10 cellular contexts compared by ENCODE assay signal in genomic region chr14:57865450-57866198, GRCh38. TPM values are rescaled to one million over a fixed set of nuclear protein-coding genes. Genes with fewer than 3 reads are reported as not detected.
A peak's percentile ranks its signal among the peaks of the same experiment; 100 is the strongest.
DNase-seq lines count a peak whose midpoint lies in the region; ATAC-seq and TF ChIP-seq lines count a peak whose summit lies in the region.
"Had no signal": no experiment of that assay in that cellular context is flagged by ENCODE, and none has a peak within 500 bp of the region (broad histone marks: within the 10 kb centered on the region; RNA-seq: fewer than 3 reads in every experiment).

TSS of gene SLC35F4 (minus strand) at chr14:57866092.

- ATAC-seq in upper lobe of right lung (peak; percentile 61), HG03095 (IDR thresholded peaks at IDR 0.05; ENCODE audit: unreplicated experiment) (no peak), GM19452 (IDR thresholded peaks at IDR 0.05; ENCODE audit: unreplicated experiment) (no peak)
- ATAC-seq: naive thymus-derived CD4-positive, alpha-beta T cell had no signal

- peaks cover 26% of the 10 kb centered on the region for H3K27me3 Mint-ChIP-seq in activated naive CD4-positive, alpha-beta T cell treated with anti-CD3 and anti-CD28 coated beads for 36 hours (ENCODE audit: low read depth)

- intact Hi-C loops in activated naive CD4-positive, alpha-beta T cell treated with anti-CD3 and anti-CD28 coated beads for 36 hours (cut with micrococcal nuclease) = no loop called here
- intact Hi-C loops in upper lobe of right lung (cut with DNase I) = no loop called here

- H3K4me3 ChIP-seq in astrocyte of the cerebellum (ENCODE audit: low read depth, low read length) (peak within 1 kb of the TSS; percentile 36), upper lobe of right lung (no peak within 1 kb of the TSS)

- TF ChIP-seq CTCF in astrocyte of the cerebellum (IDR thresholded peaks at IDR 0.05; ENCODE audit: low read depth, low read length, missing control alignments) (no peak), upper lobe of right lung (IDR thresholded peaks at IDR 0.05) (no peak)

- H3K36me3 Mint-ChIP-seq in activated naive CD4-positive, alpha-beta T cell treated with anti-CD3 and anti-CD28 coated beads for 36 hours (ENCODE audit: low read depth) = no peaks in the 10 kb centered on the region
- H3K36me3 Mint-ChIP-seq: CD4-positive, alpha-beta memory T cell; naive thymus-derived CD4-positive, alpha-beta T cell had no signal

- no peaks in the 10 kb centered on the region for H3K36me3 ChIP-seq in upper lobe of right lung

- H3K9me3 Mint-ChIP-seq in activated naive CD4-positive, alpha-beta T cell treated with anti-CD3 and anti-CD28 coated beads for 36 hours = no peaks in the 10 kb centered on the region

- no peaks in the 10 kb centered on the region for H3K4me1 ChIP-seq in upper lobe of right lung

- no peak within 1 kb of the TSS for H3K4me3 Mint-ChIP-seq in activated naive CD4-positive, alpha-beta T cell treated with anti-CD3 and anti-CD28 coated beads for 36 hours
- H3K4me3 Mint-ChIP-seq: CD4-positive, alpha-beta memory T cell; naive thymus-derived CD4-positive, alpha-beta T cell had no signal

- peak; percentile 12 for DNase-seq in activated naive CD4-positive, alpha-beta T cell treated with anti-CD3 and anti-CD28 coated beads for 36 hours
- DNase-seq in activated naive CD4-positive, alpha-beta T cell treated with anti-CD3 and anti-CD28 coated beads, Interleukin-2, amount 50 U/mL, for 16 hours = no peak
- DNase-seq in astrocyte of the cerebellum (ENCODE audit: low read depth) (no peak), islet precursor cell (peak; percentile 86), upper lobe of right lung (peak; percentile 64)
- no peak for DNase-seq in activated CD4-positive, alpha-beta T cell treated with anti-CD3 and anti-CD28 coated beads, Interleukin-2, amount 50 U/mL, for 1 hour
- DNase-seq: CD4-positive, alpha-beta memory T cell had no signal

- H3K27ac ChIP-seq in upper lobe of right lung = no peak within 1 kb of the TSS

- in situ Hi-C loops in astrocyte of the cerebellum (cut with HindIII; ENCODE audit: low sequenced_read_pairs) = no loop called here

- peaks cover 47% of the 10 kb centered on the region for H3K27me3 ChIP-seq in upper lobe of right lung

- no peaks in the 10 kb centered on the region for H3K9me3 ChIP-seq in upper lobe of right lung

- CTCF ChIA-PET in activated naive CD4-positive, alpha-beta T cell treated with anti-CD3 and anti-CD28 coated beads for 36 hours (lab: Charles Lee) = no interaction called here

- no peak within 1 kb of the TSS for H3K27ac Mint-ChIP-seq in activated naive CD4-positive, alpha-beta T cell treated with anti-CD3 and anti-CD28 coated beads for 36 hours
- H3K27ac Mint-ChIP-seq: CD4-positive, alpha-beta memory T cell; naive thymus-derived CD4-positive, alpha-beta T cell had no signal

- no peaks in the 10 kb centered on the region for H3K4me1 Mint-ChIP-seq in activated naive CD4-positive, alpha-beta T cell treated with anti-CD3 and anti-CD28 coated beads for 36 hours (ENCODE audit: low read depth)
- H3K4me1 Mint-ChIP-seq: CD4-positive, alpha-beta memory T cell had no signal

RNA-seq across cellular contexts. Expression of gene SLC35F4, which starts in this region (rescaled TPM):
- total RNA-seq in activated naive CD4-positive, alpha-beta T cell treated with anti-CD3 and anti-CD28 coated beads for 36 hours = not detected
- total RNA-seq in upper lobe of right lung = not detected
- total RNA-seq: CD4-positive, alpha-beta memory T cell; naive thymus-derived CD4-positive, alpha-beta T cell had no signal

Comparison
In these comparisons a context has a peak if more than half of its experiments do, and no peak if none do; other contexts are left out.
1. Peak in DNase-seq in activated naive CD4-positive, alpha-beta T cell treated with anti-CD3 and anti-CD28 coated beads for 36 hours; RNA of the gene not detected or under 1 TPM.
2. Peak in DNase-seq and ATAC-seq in upper lobe of right lung; RNA of the gene not detected or under 1 TPM.